Comparison of ENCODE assay signal across 10 cellular contexts in genomic region chr11:112157274-112157766, GRCh38. TPM values are rescaled to one million over a fixed set of nuclear protein-coding genes. Genes with fewer than 3 reads are reported as not detected.
A peak's percentile ranks its signal among the peaks of the same experiment; 100 is the strongest.
DNase-seq lines count a peak whose midpoint lies in the region; FAIRE-seq and TF ChIP-seq lines count a peak whose summit lies in the region.
"Had no signal": no experiment of that assay in that cellular context is flagged by ENCODE, and none has a peak within 500 bp of the region (broad histone marks: within the 10 kb centered on the region; RNA-seq: fewer than 3 reads in every experiment).

No MANE protein-coding gene starts in this region.

- H3K9me1 ChIP-seq in endothelial cell of umbilical vein (replicated peaks; ENCODE audit: control insufficient read depth, extremely low read depth, insufficient read depth, low read length) = no peaks in the 10 kb centered on the region

- H3K27ac ChIP-seq in endothelial cell of umbilical vein (ENCODE audit: insufficient read depth, low read depth, low read length) (peak overlapping the region; percentile 84), osteoblast (ENCODE audit: low read depth, low read length) (peak overlapping the region; percentile 77), tibial artery (no peak overlapping the region)
- H3K27ac ChIP-seq: ascending aorta had no signal

- H2AFZ ChIP-seq in endothelial cell of umbilical vein (ENCODE audit: low read depth, low read length) (no peak overlapping the region), osteoblast (ENCODE audit: low read length) (no peak overlapping the region)

- peaks cover 10% of the 10 kb centered on the region for H3K4me1 ChIP-seq in endothelial cell of umbilical vein (ENCODE audit: control insufficient read depth, extremely low read depth, insufficient read depth, low read length)
- H3K4me1 ChIP-seq in osteoblast (ENCODE audit: insufficient read depth, low read length) = peaks cover 21% of the 10 kb centered on the region
- H3K4me1 ChIP-seq in tibial artery = peaks cover 0 to 16% (median 0%) of the 10 kb centered on the region in 4 donors

- no peak overlapping the region for H3K4me2 ChIP-seq in endothelial cell of umbilical vein (ENCODE audit: insufficient read depth, low read length)
- peak overlapping the region; percentile 37 for H3K4me2 ChIP-seq in osteoblast (ENCODE audit: insufficient read depth, low read length)

- H3K9ac ChIP-seq in endothelial cell of umbilical vein (replicated peaks; ENCODE audit: extremely low read depth, insufficient read depth, low read length) = peak overlapping the region; percentile 20

- H3K36me3 ChIP-seq in endothelial cell of umbilical vein (ENCODE audit: control insufficient read depth in 2 of 2, extremely low read depth in 1 of 2, insufficient read depth in 2 of 2, low read length in 2 of 2) (no peaks in the 10 kb centered on the region), osteoblast (ENCODE audit: insufficient read depth, low read length) (no peaks in the 10 kb centered on the region), tibial artery (no peaks in the 10 kb centered on the region)
- H3K36me3 ChIP-seq: ascending aorta had no signal

- no peaks in the 10 kb centered on the region for H3K27me3 ChIP-seq in endothelial cell of umbilical vein (ENCODE audit: control insufficient read depth in 2 of 2, insufficient read depth in 2 of 2, low read length in 2 of 2)
- no peaks in the 10 kb centered on the region for H3K27me3 ChIP-seq in osteoblast (ENCODE audit: insufficient read depth, low read length)
- H3K27me3 ChIP-seq in tibial artery = no peaks in the 10 kb centered on the region
- H3K27me3 ChIP-seq: ascending aorta had no signal

- H4K20me1 ChIP-seq in endothelial cell of umbilical vein (replicated peaks; ENCODE audit: control insufficient read depth, extremely low read depth, insufficient read depth, low read length) = no peaks in the 10 kb centered on the region
- no peaks in the 10 kb centered on the region for H4K20me1 ChIP-seq in osteoblast (ENCODE audit: insufficient read depth, low read length)

- FAIRE-seq in endothelial cell of umbilical vein (lab: Jason Lieb, UNC) = peak; percentile 75

- H3K9me3 ChIP-seq in endothelial cell of umbilical vein (replicated peaks; ENCODE audit: control insufficient read depth, insufficient read depth, low read length) (no peaks in the 10 kb centered on the region), osteoblast (ENCODE audit: low read depth, low read length) (no peaks in the 10 kb centered on the region), tibial artery (no peaks in the 10 kb centered on the region)
- H3K9me3 ChIP-seq: ascending aorta had no signal

- intact Hi-C loops in endothelial cell of umbilical vein (cut with micrococcal nuclease) = loop anchor here (1.0 kb wide), 2 partner anchors 37 to 44 kb away; no protein-coding TSS in a partner anchor
- intact Hi-C loops in tibial artery (cut with DNase I; ENCODE audit: low total_unique reads) = no loop called here

- DNase-seq in ELR (ENCODE audit: low read depth) (peak; percentile 99), NCI-H460 (ENCODE audit: extremely low read depth, low read depth) (peak; percentile 94), endothelial cell of umbilical vein (ENCODE audit: low read depth, low spot score) (peak; percentile 82), osteoblast (ENCODE audit: insufficient read length, low spot score, missing footprints) (peak; percentile 94), DMS79 treated with DMSO at 0.1 percent for 48 hours (lab: John Stamatoyannopoulos, UW) (no peak), middle frontal gyrus (ENCODE audit: extremely low spot score, low spot score) (no peak), NCI-H146 treated with DMSO at 0.1 percent for 48 hours (lab: John Stamatoyannopoulos, UW; ENCODE audit: unreplicated experiment) (no peak), tibial artery (no peak)
- DNase-seq: NCI-H187 had no signal

- POLR2A ChIA-PET in endothelial cell of umbilical vein (lab: Charles Lee) = interaction anchor here (0.7 kb wide), 1 partner anchor 37 kb away, joined by 4 read pairs; no protein-coding TSS in a partner anchor

- CTCF ChIA-PET in endothelial cell of umbilical vein (lab: Charles Lee) = interaction anchor here (0.8 to 2.6 kb wide), 10 partner anchors 8 to 44 kb away, joined by 3 to 20 read pairs (median 4); partner anchors contain the start of gene BCO2

- TF ChIP-seq CTCF in endothelial cell of umbilical vein (IDR thresholded peaks at IDR 0.05; ENCODE audit: extremely low read depth in 1 of 2, insufficient read depth in 1 of 2, low read depth in 1 of 2, low read length in 2 of 2) = no peak
- no peak for TF ChIP-seq CTCF in osteoblast (IDR thresholded peaks at IDR 0.05; ENCODE audit: extremely low read depth, low read depth, low read length)
- no peak for TF ChIP-seq CTCF in tibial artery (IDR thresholded peaks at IDR 0.05)

- H3K79me2 ChIP-seq in endothelial cell of umbilical vein (ENCODE audit: control insufficient read depth, insufficient read depth, low read length) (no peaks in the 10 kb centered on the region), osteoblast (ENCODE audit: insufficient read depth, low read length) (no peaks in the 10 kb centered on the region)

- dilution Hi-C loops in endothelial cell of umbilical vein (cut with MboI; ENCODE audit: extremely low pct_ligation_motif_present, low sequenced_read_pairs) = no loop called here

- BruUV-seq in endothelial cell of umbilical vein (replicated peaks; lab: Mats Ljungman, UMichigan) = no TSS peak

- H3K4me3 ChIP-seq in endothelial cell of umbilical vein (replicated peaks in 1 of 3; ENCODE audit: insufficient read depth in 1 of 3, low read depth in 1 of 3, low read length in 3 of 3) = no peak overlapping the region
- no peak overlapping the region for H3K4me3 ChIP-seq in osteoblast (ENCODE audit: insufficient read depth, low read length)
- no peak overlapping the region for H3K4me3 ChIP-seq in tibial artery
- H3K4me3 ChIP-seq: ascending aorta had no signal

- TF ChIP-seq POLR2A in endothelial cell of umbilical vein (IDR thresholded peaks at IDR 0.05; ENCODE audit: low read depth, low read length) = no peak

TF ChIP-seq in endothelial cell of umbilical vein, 7 proteins besides CTCF, POLR2A, EP300 and RAD21:
- no peak for TF ChIP-seq POLR2AphosphoS5 (IDR thresholded peaks at IDR 0.05; ENCODE audit: insufficient read depth, low read depth, low read length)
- no peak for TF ChIP-seq MAX (IDR thresholded peaks at IDR 0.05; ENCODE audit: insufficient read depth, insufficient read length)
- no peak for TF ChIP-seq MYC (IDR thresholded peaks at IDR 0.05; ENCODE audit: low read depth, low read length)
- no peak for TF ChIP-seq GATA2 (IDR thresholded peaks at IDR 0.05; ENCODE audit: insufficient read depth, insufficient read length, low read depth, low read length)
- TF ChIP-seq FOS (IDR thresholded peaks at IDR 0.05; ENCODE audit: borderline replicate concordance, insufficient read depth, low read length) = peak; percentile 93
- TF ChIP-seq JUN (IDR thresholded peaks at IDR 0.05; ENCODE audit: borderline replicate concordance, insufficient read depth, insufficient read length, low read depth) = peak; percentile 77
- no peak for TF ChIP-seq EZH2 (IDR thresholded peaks at IDR 0.05; ENCODE audit: borderline replicate concordance, low read depth, low read length, severe bottlenecking)
TF ChIP-seq in endothelial cell of umbilical vein: peak in this region for 2.

RNA-seq across cellular contexts. Expression of gene IL18, which starts 6.6 kb away (rescaled TPM):
- 4.2 and 6.0 TPM in 2 replicates for total RNA-seq in NCI-H460 (2014; rRNA removed; shearing (Covaris generic))
- polyA plus RNA-seq in NCI-H460 (2014; cell fraction: nucleus; rRNA removed) = 3.2 and 4.4 TPM in 2 replicates
- total RNA-seq in endothelial cell of umbilical vein (1.5 and 1.6 TPM in 2 replicates), osteoblast (0.59 TPM in 1 of 2 replicates, not detected in the other)
- 0.29 and 0.73 TPM in 2 replicates for polyA plus RNA-seq in endothelial cell of umbilical vein
- 1.0 and 1.1 TPM in 2 replicates for polyA plus RNA-seq in endothelial cell of umbilical vein (2011; cell fraction: cytosol; rRNA removed)
- 0.79 and 0.99 TPM in 2 replicates for polyA plus RNA-seq in endothelial cell of umbilical vein (2011; cell fraction: nucleus; rRNA removed)
- 27.9 and 33.9 TPM in 2 replicates for polyA plus RNA-seq in endothelial cell of umbilical vein (2012)
- polyA minus RNA-seq in endothelial cell of umbilical vein = 0.85 TPM in 1 of 2 replicates, not detected in the other
- polyA minus RNA-seq in endothelial cell of umbilical vein (2011; cell fraction: cytosol; rRNA and poly(A)+ RNA removed) = 14.6 TPM
- polyA minus RNA-seq in endothelial cell of umbilical vein (2011; cell fraction: nucleus; rRNA and poly(A)+ RNA removed) = not detected in 2 replicates

RNA-seq across cellular contexts. Expression of gene TEX12, which starts 9.9 kb away (rescaled TPM):
- 0.10 TPM in 1 of 2 replicates, not detected in the other for total RNA-seq in NCI-H460 (2014; rRNA removed; shearing (Covaris generic))
- polyA plus RNA-seq in NCI-H460 (2014; cell fraction: nucleus; rRNA removed) = not detected in 2 replicates
- total RNA-seq in endothelial cell of umbilical vein (0.46 TPM in 1 of 2 replicates, not detected in the other), osteoblast (0.59 TPM in 1 of 2 replicates, not detected in the other)
- not detected in 2 replicates for polyA plus RNA-seq in endothelial cell of umbilical vein
- polyA plus RNA-seq in endothelial cell of umbilical vein (2011; cell fraction: cytosol; rRNA removed) = not detected in 2 replicates
- 0.18 and 0.28 TPM in 2 replicates for polyA plus RNA-seq in endothelial cell of umbilical vein (2011; cell fraction: nucleus; rRNA removed)
- not detected in 2 replicates for polyA plus RNA-seq in endothelial cell of umbilical vein (2012)
- not detected in 2 replicates for polyA minus RNA-seq in endothelial cell of umbilical vein
- not detected for polyA minus RNA-seq in endothelial cell of umbilical vein (2011; cell fraction: cytosol; rRNA and poly(A)+ RNA removed)
- polyA minus RNA-seq in endothelial cell of umbilical vein (2011; cell fraction: nucleus; rRNA and poly(A)+ RNA removed) = 0.82 TPM in 1 of 2 replicates, not detected in the other
- total RNA-seq: ascending aorta had no signal

RNA-seq across cellular contexts. Expression of gene BCO2, which starts 18.0 kb away (rescaled TPM):
- total RNA-seq in NCI-H460 (2014; rRNA removed; shearing (Covaris generic)) = 0.50 and 1.0 TPM in 2 replicates
- 0.16 and 6.8 TPM in 2 replicates for polyA plus RNA-seq in NCI-H460 (2014; cell fraction: nucleus; rRNA removed)
- 1.4 and 1.9 TPM in 2 replicates for total RNA-seq in endothelial cell of umbilical vein
- 0.58 and 0.60 TPM in 2 replicates for polyA plus RNA-seq in endothelial cell of umbilical vein
- polyA plus RNA-seq in endothelial cell of umbilical vein (2011; cell fraction: cytosol; rRNA removed) = 0.09 and 0.11 TPM in 2 replicates
- 5.2 and 6.3 TPM in 2 replicates for polyA plus RNA-seq in endothelial cell of umbilical vein (2011; cell fraction: nucleus; rRNA removed)
- polyA plus RNA-seq in endothelial cell of umbilical vein (2012) = 0.99 and 1.2 TPM in 2 replicates
- 1.4 and 1.7 TPM in 2 replicates for polyA minus RNA-seq in endothelial cell of umbilical vein
- polyA minus RNA-seq in endothelial cell of umbilical vein (2011; cell fraction: cytosol; rRNA and poly(A)+ RNA removed) = not detected
- polyA minus RNA-seq in endothelial cell of umbilical vein (2011; cell fraction: nucleus; rRNA and poly(A)+ RNA removed) = 2.1 and 4.4 TPM in 2 replicates
- 0.72 and 2.4 TPM in 2 replicates for total RNA-seq in osteoblast
- total RNA-seq: ascending aorta had no signal

Comparison
In these comparisons a context has a peak if more than half of its experiments do, and no peak if none do; other contexts are left out.
1. DNase-seq: peak in ELR (single experiment), NCI-H460 (single experiment), endothelial cell of umbilical vein (single experiment) and osteoblast (single experiment); none in DMS79 treated with DMSO at 0.1 percent for 48 hours (single experiment), middle frontal gyrus (single experiment), NCI-H146 treated with DMSO at 0.1 percent for 48 hours (single experiment) and tibial artery (0 of 2).
2. H3K27ac ChIP-seq: peak in endothelial cell of umbilical vein (single experiment) and osteoblast (single experiment); none in tibial artery (0 of 2).